In the genomic region with DNA sequence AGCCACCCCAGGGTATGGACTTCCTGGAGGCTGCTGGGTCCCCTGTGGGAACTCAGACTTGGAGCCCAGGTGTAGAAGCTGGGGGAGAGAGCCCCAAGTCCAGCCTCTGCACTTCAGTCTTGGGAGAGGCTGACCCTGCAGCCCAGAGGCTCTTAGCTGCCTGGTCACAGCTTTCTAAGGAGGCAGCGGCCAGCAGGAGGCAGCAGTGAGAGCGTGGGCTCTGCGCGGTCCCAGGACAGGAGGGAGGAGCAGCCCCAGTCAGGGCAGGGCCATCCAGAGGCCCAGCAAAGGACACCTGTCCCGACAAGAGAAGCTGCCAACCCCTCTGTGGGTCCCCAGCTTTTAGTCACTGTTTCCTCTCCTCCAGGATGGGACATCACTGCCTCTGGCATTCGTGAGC, we compare ENCODE assay signal across 9 cellular contexts. TPM values are rescaled to one million over a fixed set of nuclear protein-coding genes. Genes with fewer than 3 reads are reported as not detected.
DNase-seq lines count a peak whose midpoint lies in the region; ATAC-seq and TF ChIP-seq lines count a peak whose summit lies in the region.
"Had no signal": no experiment of that assay in that cellular context is flagged by ENCODE, and none has a peak within 500 bp of the region (broad histone marks: within the 10 kb centered on the region; RNA-seq: fewer than 3 reads in every experiment).

No MANE protein-coding gene starts in this region.

- H3K36me3 Mint-ChIP-seq in osteocyte (ENCODE audit: unreplicated experiment): no peaks in the 10 kb centered on the region

- H3K27me3 ChIP-seq in RWPE2 (ENCODE audit: insufficient read depth, poor library complexity, severe bottlenecking) (peaks cover 5% of the 10 kb centered on the region), tibial artery (peaks cover 0 to 17% of the 10 kb centered on the region in 2 donors)

- H3K4me3 ChIP-seq in RWPE2 (ENCODE audit: severe bottlenecking): no peak overlapping the region
- no peak overlapping the region for H3K4me3 ChIP-seq in epithelial cell of esophagus (ENCODE audit: low read length)
- no peak overlapping the region for H3K4me3 ChIP-seq in tibial artery

- intact Hi-C loops in tibial artery (cut with DNase I; ENCODE audit: low total_unique reads): no loop called here

- H3K4me1 Mint-ChIP-seq in osteocyte (ENCODE audit: unreplicated experiment): no peaks in the 10 kb centered on the region

- H3K4me3 Mint-ChIP-seq in osteocyte (ENCODE audit: unreplicated experiment): no peak overlapping the region

- H3K9me3 ChIP-seq in RWPE2 (ENCODE audit: severe bottlenecking) (no peaks in the 10 kb centered on the region), tibial artery (peaks cover 0 to 12% (median 7%) of the 10 kb centered on the region in 3 donors)

- no peaks in the 10 kb centered on the region for H3K9me3 Mint-ChIP-seq in osteocyte (ENCODE audit: unreplicated experiment)

- DNase-seq in RWPE2 (ENCODE audit: low spot score) (no peak), epithelial cell of esophagus (ENCODE audit: low read depth) (peak; percentile 36), osteocyte (ENCODE audit: extremely low spot score, unreplicated experiment) (peak; percentile 82), NCI-H146 treated with DMSO at 0.1 percent for 48 hours (lab: John Stamatoyannopoulos, UW; ENCODE audit: unreplicated experiment) (no peak), tibial artery (no peak)

- H3K27me3 Mint-ChIP-seq in osteocyte (ENCODE audit: unreplicated experiment): peaks cover 21% of the 10 kb centered on the region

- H3K27ac ChIP-seq in RWPE2 (ENCODE audit: poor library complexity, severe bottlenecking) (no peak overlapping the region), tibial artery (no peak overlapping the region)

- ATAC-seq in RWPE2 (ENCODE audit: low read depth): no peak; the same call in 2 of the 3 replicates
- no peak for ATAC-seq in HG03135 (IDR thresholded peaks at IDR 0.05; ENCODE audit: unreplicated experiment)
- ATAC-seq in HG03025 (IDR thresholded peaks at IDR 0.05; ENCODE audit: low FRiP score, unreplicated experiment): no peak

- TF ChIP-seq CTCF in GM12874 (IDR thresholded peaks at IDR 0.05; ENCODE audit: insufficient read depth, low read depth, low read length) (peak; percentile 70), RWPE2 (IDR thresholded peaks at IDR 0.05; ENCODE audit: poor library complexity, severe bottlenecking) (peak; percentile 16), epithelial cell of esophagus (IDR thresholded peaks at IDR 0.05; ENCODE audit: insufficient read depth, low read depth, low read length, missing control alignments) (peak; percentile 42), osteocyte (IDR thresholded peaks at IDR 0.05) (peak; percentile 46), tibial artery (IDR thresholded peaks at IDR 0.05) (no peak)

- H3K36me3 ChIP-seq in RWPE2 (ENCODE audit: low read depth): no peaks in the 10 kb centered on the region
- H3K36me3 ChIP-seq in tibial artery: no peaks in the 10 kb centered on the region

- H3K27ac Mint-ChIP-seq in osteocyte (ENCODE audit: unreplicated experiment): no peak overlapping the region

- H3K4me1 ChIP-seq in RWPE2 (ENCODE audit: insufficient read depth, poor library complexity, severe bottlenecking): no peaks in the 10 kb centered on the region
- H3K4me1 ChIP-seq in tibial artery: no peaks in the 10 kb centered on the region

RNA-seq across cellular contexts. Expression of gene TREML2, which starts 9.4 kb away (rescaled TPM):
- not detected in 2 replicates for total RNA-seq in osteocyte
- total RNA-seq: RPMI7951 had no signal

RNA-seq across cellular contexts. Expression of gene TREM2, which starts 28.7 kb away (rescaled TPM):
- not detected in 2 replicates for total RNA-seq in osteocyte
- total RNA-seq: RPMI7951 had no signal

RNA-seq across cellular contexts. Expression of gene TREML4, which starts 36.6 kb away (rescaled TPM):
- not detected in 2 replicates for total RNA-seq in osteocyte
- total RNA-seq: RPMI7951 had no signal

RNA-seq across cellular contexts. Expression of gene TREML1, which starts 37.4 kb away (rescaled TPM):
- total RNA-seq in osteocyte: not detected in 2 replicates
- total RNA-seq: RPMI7951 had no signal

Comparison
In these comparisons a context has a peak if more than half of its experiments do, and no peak if none do; other contexts are left out.
1. CTCF ChIP-seq: peak in GM12874 (single experiment), RWPE2 (single experiment), epithelial cell of esophagus (single experiment) and osteocyte (single experiment); none in tibial artery (0 of 2).
2. DNase-seq: peak in epithelial cell of esophagus (single experiment) and osteocyte (single experiment); none in RWPE2 (single experiment), NCI-H146 treated with DMSO at 0.1 percent for 48 hours (single experiment) and tibial artery (0 of 2).